1 cellular context compared by ENCODE assay signal in the genomic region with DNA sequence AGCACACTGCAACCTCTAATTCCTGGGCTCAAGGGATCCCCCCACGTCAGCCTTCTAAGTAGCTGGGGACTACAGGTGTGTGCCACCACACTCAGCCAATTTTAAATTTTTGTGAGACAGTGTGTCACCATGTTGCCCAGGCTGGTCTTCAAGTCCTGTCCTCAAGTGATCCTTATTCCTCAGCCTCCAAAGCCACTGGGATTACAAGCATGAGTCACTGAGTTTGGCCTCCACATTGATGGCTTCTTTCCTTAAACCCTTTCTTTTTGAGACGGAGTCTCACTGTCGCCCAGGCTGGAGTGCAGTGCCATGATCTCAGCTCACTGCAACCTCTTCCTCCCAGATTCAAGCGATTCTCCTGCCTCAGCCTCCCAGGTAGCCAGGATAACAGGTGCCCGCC.
TF ChIP-seq lines count a peak whose summit lies in the region.

No MANE protein-coding gene starts in this region.

TF ChIP-seq in IMR-90, 13 proteins besides CTCF, POLR2A, EP300 and RAD21 (continued from another document):
- TF ChIP-seq, protein P1, sequence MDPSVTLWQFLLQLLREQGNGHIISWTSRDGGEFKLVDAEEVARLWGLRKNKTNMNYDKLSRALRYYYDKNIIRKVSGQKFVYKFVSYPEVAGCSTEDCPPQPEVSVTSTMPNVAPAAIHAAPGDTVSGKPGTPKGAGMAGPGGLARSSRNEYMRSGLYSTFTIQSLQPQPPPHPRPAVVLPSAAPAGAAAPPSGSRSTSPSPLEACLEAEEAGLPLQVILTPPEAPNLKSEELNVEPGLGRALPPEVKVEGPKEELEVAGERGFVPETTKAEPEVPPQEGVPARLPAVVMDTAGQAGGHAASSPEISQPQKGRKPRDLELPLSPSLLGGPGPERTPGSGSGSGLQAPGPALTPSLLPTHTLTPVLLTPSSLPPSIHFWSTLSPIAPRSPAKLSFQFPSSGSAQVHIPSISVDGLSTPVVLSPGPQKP (IDR thresholded peaks at IDR 0.05; ENCODE audit: borderline replicate concordance, low read depth, low read length), result no peak
- TF ChIP-seq BHLHE40 (IDR thresholded peaks at IDR 0.05; ENCODE audit: low read depth, low read length) (no peak), CEBPB (IDR thresholded peaks at IDR 0.05; ENCODE audit: low read depth, low read length) (no peak), RFX5 (IDR thresholded peaks at IDR 0.05; ENCODE audit: low read depth, low read length) (no peak), SMC3 (IDR thresholded peaks at IDR 0.05; ENCODE audit: low read depth, low read length) (no peak)
